8 cellular contexts compared by ENCODE assay signal in the genomic region with DNA sequence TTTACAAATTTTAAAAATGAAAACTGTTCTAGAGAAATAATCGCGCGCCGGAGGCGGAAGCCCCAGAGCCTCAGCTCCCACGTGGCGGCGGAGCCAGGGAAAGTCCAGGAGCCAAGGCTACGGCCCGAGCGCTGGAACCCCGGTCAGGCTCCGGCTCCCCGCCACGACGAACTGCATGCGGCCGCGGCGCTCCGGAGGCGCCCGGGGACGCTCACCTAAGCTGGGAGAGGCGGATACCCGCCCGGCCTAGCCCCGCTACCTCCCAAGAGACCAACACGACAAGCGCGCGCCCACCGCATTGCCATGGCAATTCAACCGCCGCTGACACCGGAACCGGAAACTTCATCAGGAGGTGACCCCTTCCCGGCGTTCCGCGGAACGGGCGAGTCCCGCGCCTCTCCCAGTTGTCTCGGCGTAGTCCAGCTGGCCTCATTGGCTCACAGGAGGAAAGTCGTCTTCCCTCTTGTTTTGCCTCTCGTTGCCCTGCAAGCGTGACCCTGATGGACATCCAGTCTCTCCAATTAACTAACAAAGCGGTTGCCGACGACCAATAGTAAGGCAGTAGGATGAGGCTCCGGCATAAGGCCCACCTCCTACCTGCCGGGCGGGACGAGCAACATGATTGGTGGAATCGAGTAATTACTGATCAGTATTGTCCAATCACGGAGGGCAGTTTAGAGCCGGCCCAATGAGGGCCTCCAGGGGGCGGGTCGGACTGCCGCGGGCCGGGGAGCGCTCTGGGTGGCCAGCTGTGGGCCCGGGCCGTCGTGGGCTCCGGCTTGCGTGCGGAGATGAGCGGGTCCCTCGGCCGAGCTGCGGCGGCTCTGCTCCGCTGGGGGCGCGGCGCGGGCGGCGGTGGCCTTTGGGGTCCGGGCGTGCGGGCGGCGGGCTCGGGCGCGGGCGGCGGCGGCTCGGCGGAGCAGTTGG. TPM values are rescaled to one million over a fixed set of nuclear protein-coding genes. Genes with fewer than 3 reads are reported as not detected.
DNase-seq lines count a peak whose midpoint lies in the region; ATAC-seq, FAIRE-seq and TF ChIP-seq lines count a peak whose summit lies in the region.

A gene (plus strand): TSS at position 752 of the 927 bp plus-strand sequence. CDS start 40 bp downstream, at position 792.

- CTCF ChIA-PET in T-cell (lab: Charles Lee), result interaction anchor here in 1 of 2 donors (0.7 to 3.0 kb wide), 4 partner anchors 10 to 92 kb away, joined by 3 to 13 read pairs (median 5); no protein-coding TSS in a partner anchor

- H3K4me2 ChIP-seq in parathyroid adenoma (ENCODE audit: low read length), result peak within 1 kb of the TSS; percentile 85

- peak within 1 kb of the TSS; percentile 47 for H3K9ac ChIP-seq in parathyroid adenoma

- FAIRE-seq in GM12891 (lab: Jason Lieb, UNC), result peak; percentile 99

- H3K4me1 Mint-ChIP-seq in T-cell, result peaks cover 73 to 76% (median 75%) of the 10 kb centered on the region in 3 donors

- H3K4me3 ChIP-seq in cardiac muscle cell (peak within 1 kb of the TSS; percentile 50), parathyroid adenoma (ENCODE audit: low read depth, low read length) (peak within 1 kb of the TSS; percentile 88), tibial nerve (peak within 1 kb of the TSS; percentile 57 to 99 (median 90))

- peak; percentile 58 for TF ChIP-seq POLR2A in GM12891 (IDR thresholded peaks at IDR 0.05; ENCODE audit: low read depth, low read length)
- TF ChIP-seq POLR2A in tibial nerve (IDR thresholded peaks at IDR 0.05), result peak; percentile 43 to 52

- H3K27me3 ChIP-seq in cardiac muscle cell (no peaks in the 10 kb centered on the region), parathyroid adenoma (ENCODE audit: control insufficient read depth, insufficient read depth, low read length) (no peaks in the 10 kb centered on the region), tibial nerve (no peaks in the 10 kb centered on the region)

- H3K27ac ChIP-seq in adipose tissue (ENCODE audit: low read depth, low read length), result peak within 1 kb of the TSS; percentile 68
- H3K27ac ChIP-seq in cardiac muscle cell, result peak within 1 kb of the TSS; percentile 79
- H3K27ac ChIP-seq in parathyroid adenoma, result peak within 1 kb of the TSS; percentile 56
- peak within 1 kb of the TSS; percentile 4 to 91 (median 90) for H3K27ac ChIP-seq in tibial nerve

- H2AFZ ChIP-seq in parathyroid adenoma, result peak within 1 kb of the TSS; percentile 84

- no peaks in the 10 kb centered on the region for H3K36me3 ChIP-seq in cardiac muscle cell
- H3K36me3 ChIP-seq in parathyroid adenoma (ENCODE audit: control insufficient read depth, insufficient read depth, low read length), result no peaks in the 10 kb centered on the region
- H3K36me3 ChIP-seq in tibial nerve, result peaks cover 0 to 9% (median 0%) of the 10 kb centered on the region in 3 donors

- peak within 1 kb of the TSS; percentile 92 to 95 (median 95) for H3K4me3 Mint-ChIP-seq in T-cell

- no peaks in the 10 kb centered on the region for H3K27me3 Mint-ChIP-seq in T-cell

- H3K9me3 ChIP-seq in cardiac muscle cell (ENCODE audit: low read depth), result no peaks in the 10 kb centered on the region
- no peaks in the 10 kb centered on the region for H3K9me3 ChIP-seq in parathyroid adenoma (ENCODE audit: control insufficient read depth, low read length)
- H3K9me3 ChIP-seq in tibial nerve, result no peaks in the 10 kb centered on the region

- peaks cover 12% of the 10 kb centered on the region for H3K36me3 Mint-ChIP-seq in T-cell

- peak; percentile 95 for DNase-seq in GM12891 (ENCODE audit: insufficient read length, low spot score)
- peak; percentile 98 for DNase-seq in NCI-H1436 treated with DMSO at 0.1 percent for 48 hours (lab: John Stamatoyannopoulos, UW)
- peak; percentile 94 to 99 (median 97) for DNase-seq in T-cell
- DNase-seq in cardiac muscle cell (ENCODE audit: low read depth in 1 of 2, low spot score in 1 of 2), result peak; percentile 99 to 100
- DNase-seq in tibial nerve (ENCODE audit: low spot score in 2 of 2), result peak; percentile 99

- TF ChIP-seq CTCF in cardiac muscle cell (IDR thresholded peaks at IDR 0.05; ENCODE audit: low read depth, low read length) (no peak), parathyroid adenoma (IDR thresholded peaks at IDR 0.05) (no peak), tibial nerve (IDR thresholded peaks at IDR 0.05) (peak in 4 of 5 experiments; percentile 11 to 64 (median 40))

- POLR2A ChIA-PET in T-cell (lab: Charles Lee), result interaction anchor here (1.0 to 1.2 kb wide), 2 partner anchors 11 to 18 kb away, joined by 3 read pairs; a partner anchor contains a TSS

- no peaks in the 10 kb centered on the region for H3K9me3 Mint-ChIP-seq in T-cell

- TF ChIP-seq EP300 in tibial nerve (IDR thresholded peaks at IDR 0.05), result peak; percentile 92

- H3K27ac Mint-ChIP-seq in T-cell, result peak within 1 kb of the TSS; percentile 95

- peaks cover 37% of the 10 kb centered on the region for H3K79me2 ChIP-seq in parathyroid adenoma

- WGBS in adipose tissue, 3 donors, result 0% methylated on average over 93 to 97 of the region's 97 CpGs
- WGBS in tibial nerve, 2 donors, result 0 to 1% methylated on average over 33 to 76 of the region's 97 CpGs

- ATAC-seq in HG02840 (IDR thresholded peaks at IDR 0.05; ENCODE audit: low FRiP score, unreplicated experiment) (peak; percentile 91), T-cell (replicated peaks in 1 of 4) (peak; percentile 88 to 91 (median 89))

- H3K4me1 ChIP-seq in cardiac muscle cell (ENCODE audit: low read depth) (peaks cover 21% of the 10 kb centered on the region), parathyroid adenoma (peaks cover 14% of the 10 kb centered on the region), tibial nerve (peaks cover 0 to 70% (median 47%) of the 10 kb centered on the region in 4 donors)

TF ChIP-seq in GM12891, 5 proteins besides CTCF, POLR2A, EP300 and RAD21:
- peak; percentile 73 for TF ChIP-seq TAF1 (IDR thresholded peaks at IDR 0.05; ENCODE audit: low read depth, low read length)
- 0 out of 2 replicates have a peak, but pooled peaks have one; percentile 48 for TF ChIP-seq POU2F2 (IDR thresholded peaks at IDR 0.05; ENCODE audit: low read depth, low read length)
- TF ChIP-seq POLR2AphosphoS5 (IDR thresholded peaks at IDR 0.05; ENCODE audit: low read depth, low read length), result peak; percentile 53
- TF ChIP-seq SPI1 (IDR thresholded peaks at IDR 0.05; ENCODE audit: low read depth, low read length), result no peak
- TF ChIP-seq PAX5 (IDR thresholded peaks at IDR 0.05; ENCODE audit: insufficient read depth, low read length, severe bottlenecking), result peak; percentile 69

RNA-seq across cellular contexts. Expression of the gene that starts here (rescaled TPM):
- polyA plus RNA-seq in GM12891 (2012; ENCODE audit: low read depth, missing spikeins), result 35.0 TPM
- 10 to 100 TPM; 15.4 to 24.2 (median 16.0) TPM for total RNA-seq in T-cell
- 10 to 100 TPM; 19.8 to 41.1 (median 38.3) TPM for polyA plus RNA-seq in adipose tissue
- 50.2 and 80.8 TPM in 2 replicates for total RNA-seq in cardiac muscle cell
- polyA plus RNA-seq in cardiac muscle cell, result 180 and 181 TPM in 2 replicates
- total RNA-seq in tibial nerve, result 10 to 100 TPM; 26.4 to 44.7 (median 34.6) TPM

Comparison
In these comparisons a context has a peak if more than half of its experiments do, and no peak if none do; other contexts are left out.
1. Peak in every context shown above with its lines: DNase-seq, ATAC-seq, H3K4me3 ChIP-seq and H3K27ac ChIP-seq.
2. CTCF ChIP-seq: peak in tibial nerve (4 of 5); none in cardiac muscle cell (single experiment) and parathyroid adenoma (single experiment).